21 cellular contexts compared by ENCODE assay signal in genomic region chr16:88356727-88357199, GRCh38. TPM values are rescaled to one million over a fixed set of nuclear protein-coding genes. Genes with fewer than 3 reads are reported as not detected.
DNase-seq lines count a peak whose midpoint lies in the region; ATAC-seq, FAIRE-seq and TF ChIP-seq lines count a peak whose summit lies in the region.
"Had no signal": no experiment of that assay in that cellular context is flagged by ENCODE, and none has a peak within 500 bp of the region (broad histone marks: within the 10 kb centered on the region; RNA-seq: fewer than 3 reads in every experiment).

No MANE protein-coding gene starts in this region.

- H3K4me3 ChIP-seq in right atrium auricular region (no peak overlapping the region), kidney (ENCODE audit: low read length in 2 of 2) (no peak overlapping the region)
- H3K4me3 ChIP-seq: A549, GM23338 had no signal

- DNase-seq in left ventricle myocardium superior (peak; percentile 14), right atrium auricular region (ENCODE audit: low spot score) (no peak), kidney (peak; percentile 61), posterior vena cava (ENCODE audit: low spot score) (peak; percentile 72), left lobe of liver (ENCODE audit: low spot score) (no peak)
- DNase-seq: Calu3; CD8-positive, alpha-beta T cell; GF-D8; Karpas-422; NCI-H1048; NCI-H1436; NCI-H1930; NCI-H226; NCI-H524; NCI-H82 had no signal

- no peaks in the 10 kb centered on the region for H3K9me3 ChIP-seq in right atrium auricular region
- peaks cover 0 to 1% of the 10 kb centered on the region in 2 donors for H3K9me3 ChIP-seq in kidney (ENCODE audit: control insufficient read depth in 1 of 2, low read length in 2 of 2)
- H3K9me3 ChIP-seq: A549 had no signal

- H3K27ac ChIP-seq in right atrium auricular region (no peak overlapping the region), kidney (ENCODE audit: low read depth in 2 of 2, low read length in 2 of 2) (no peak overlapping the region)
- H3K27ac ChIP-seq: HL-60 had no signal

- H3K4me1 ChIP-seq in right atrium auricular region, result no peaks in the 10 kb centered on the region
- H3K4me1 ChIP-seq in kidney (ENCODE audit: control insufficient read depth in 1 of 2, insufficient read depth in 1 of 2, low read depth in 1 of 2, low read length in 2 of 2), result no peaks in the 10 kb centered on the region

- H3K9ac ChIP-seq in kidney (ENCODE audit: low read length in 2 of 2), result no peak overlapping the region

- intact Hi-C loops in left ventricle myocardium superior (cut with micrococcal nuclease), result no loop called here
- intact Hi-C loops in kidney (cut with DNase I), result no loop called here
- intact Hi-C loops in posterior vena cava (cut with DNase I), result no loop called here

- no peaks in the 10 kb centered on the region for H3K27me3 ChIP-seq in right atrium auricular region

- ATAC-seq in left ventricle myocardium superior (no peak), HG02623 (IDR thresholded peaks at IDR 0.05; ENCODE audit: unreplicated experiment) (no peak), HG02852 (IDR thresholded peaks at IDR 0.05; ENCODE audit: unreplicated experiment) (no peak), left lobe of liver (no peak)
- ATAC-seq: A549; CD8-positive, alpha-beta T cell; GM23338 had no signal

- no peak for FAIRE-seq in kidney (lab: Jason Lieb, UNC)
- FAIRE-seq: A549 had no signal

- H3K36me3 ChIP-seq in right atrium auricular region, result no peaks in the 10 kb centered on the region
- H3K36me3 ChIP-seq in kidney (ENCODE audit: control insufficient read depth in 1 of 2, insufficient read depth in 2 of 2, low read length in 2 of 2), result no peaks in the 10 kb centered on the region

- no peak for TF ChIP-seq CTCF in right atrium auricular region (IDR thresholded peaks at IDR 0.05)
- no peak for TF ChIP-seq CTCF in kidney (IDR thresholded peaks at IDR 0.05; ENCODE audit: borderline replicate concordance, extremely low read depth, insufficient read depth)

RNA-seq across cellular contexts. Expression of gene ZNF469, which starts 26.0 kb away (rescaled TPM):
- total RNA-seq in left ventricle myocardium superior (1.0 TPM), right atrium auricular region (under 1 TPM; 0.56 to 0.83 TPM), kidney (1.6 TPM), posterior vena cava (1 to 10 TPM; 2.9 to 6.2 TPM), left lobe of liver (0.38 TPM)
- polyA plus RNA-seq in kidney (ENCODE audit: insufficient read depth, low read depth, low replicate concordance), result 0.09 TPM
- total RNA-seq: MCF 10A had no signal

Comparison
In these comparisons a context has a peak if more than half of its experiments do, and no peak if none do; other contexts are left out.
1. DNase-seq: peak in left ventricle myocardium superior (single experiment), kidney (single experiment) and posterior vena cava (single experiment); none in right atrium auricular region (single experiment) and left lobe of liver (single experiment).